ENCODE assay signal across 8 cellular contexts in the genomic region with DNA sequence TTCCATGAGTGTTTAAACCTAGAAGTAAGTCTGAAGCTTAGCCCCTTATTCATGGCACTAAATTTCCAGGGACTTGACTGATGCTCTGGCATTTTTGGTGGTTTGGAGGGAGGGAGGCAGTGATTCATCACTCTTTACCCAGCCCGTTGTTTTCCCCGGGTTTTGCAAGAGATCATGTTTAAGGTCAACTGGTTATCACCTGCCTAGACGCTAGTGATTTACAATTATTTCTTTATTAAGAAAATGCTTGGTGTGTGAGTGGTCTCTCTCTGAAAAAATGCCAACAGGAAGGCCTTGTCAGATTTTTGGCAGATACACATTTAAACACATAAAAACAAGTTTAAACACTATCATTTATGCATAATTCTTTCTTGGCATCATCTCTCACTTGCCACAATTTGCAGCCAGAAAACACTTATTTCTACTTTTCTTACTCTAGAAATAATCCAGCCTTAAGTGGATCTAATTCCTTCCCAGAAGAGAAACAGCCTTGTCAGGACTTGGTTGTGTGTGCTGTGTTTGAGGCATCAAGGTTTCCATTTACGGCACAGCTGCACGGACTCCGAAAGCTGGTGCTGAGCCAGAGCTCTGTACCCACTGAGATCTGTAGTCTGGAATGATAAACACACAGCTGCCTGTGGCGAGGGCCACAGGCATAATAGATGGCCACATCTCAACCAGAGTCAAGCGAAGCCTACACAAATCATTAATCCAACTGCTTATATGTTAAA.
A peak's percentile ranks its signal among the peaks of the same experiment; 100 is the strongest.
DNase-seq lines count a peak whose midpoint lies in the region; ATAC-seq, FAIRE-seq and TF ChIP-seq lines count a peak whose summit lies in the region.

No MANE protein-coding gene starts in this region.

- H3K9me3 Mint-ChIP-seq in activated CD4-positive, alpha-beta memory T cell treated with anti-CD3 and anti-CD28 coated beads, Interleukin-2, amount 10 ng/mL, durations not matched to agents 7 days and 5 days, result peaks cover 10% of the 10 kb centered on the region

- H3K27ac ChIP-seq in A549 (peak overlapping the region; percentile 84 to 87), VCaP (peak overlapping the region; percentile 59)

- H3K27ac Mint-ChIP-seq in activated CD4-positive, alpha-beta memory T cell treated with anti-CD3 and anti-CD28 coated beads, Interleukin-2, amount 10 ng/mL, durations not matched to agents 7 days and 5 days, result no peak overlapping the region

- H3K36me3 Mint-ChIP-seq in activated CD4-positive, alpha-beta memory T cell treated with anti-CD3 and anti-CD28 coated beads, Interleukin-2, amount 10 ng/mL, durations not matched to agents 7 days and 5 days (ENCODE audit: low read depth), result no peaks in the 10 kb centered on the region

- no peaks in the 10 kb centered on the region for H3K9me3 ChIP-seq in A549

- peak; percentile 64 to 72; a peak in 4 of 5 replicates for TF ChIP-seq EP300 in A549 (IDR thresholded peaks at IDR 0.05)

- ATAC-seq in A549 (peak; percentile 92 to 94), GM19397 (IDR thresholded peaks at IDR 0.05; ENCODE audit: unreplicated experiment) (no peak)

- no peak for TF ChIP-seq POLR2A in A549 (IDR thresholded peaks at IDR 0.05; ENCODE audit: low read length)

- H3K4me1 ChIP-seq in A549, result peaks cover 37% of the 10 kb centered on the region

- POLR2A ChIA-PET in A549 (lab: Yijun Ruan, JAX), result interaction anchor here (1.2 to 1.6 kb wide), 5 partner anchors 74 to 736 kb away, joined by 3 to 10 read pairs (median 5); no protein-coding TSS in a partner anchor
- POLR2A ChIA-PET in activated CD4-positive, alpha-beta memory T cell treated with anti-CD3 and anti-CD28 coated beads, Interleukin-2, amount 10 ng/mL, durations not matched to agents 7 days and 5 days (lab: Charles Lee), result no interaction called here

- no peak overlapping the region for H3K4me3 Mint-ChIP-seq in activated CD4-positive, alpha-beta memory T cell treated with anti-CD3 and anti-CD28 coated beads, Interleukin-2, amount 10 ng/mL, durations not matched to agents 7 days and 5 days

- WGBS in A549 (ENCODE audit: missing lambda C conversion rate), result 0% methylated on average over 8 of the region's 8 CpGs

- peak overlapping the region; percentile 33; the same call in 2 of the 3 replicates for H3K4me3 ChIP-seq in A549

- no peak for TF ChIP-seq CTCF in A549 (IDR thresholded peaks at IDR 0.05)
- TF ChIP-seq CTCF in VCaP (conservative IDR thresholded peaks at IDR 0.05), result no peak

- CTCF ChIA-PET in A549 (lab: Yijun Ruan, JAX), result interaction anchor here (1.1 kb wide), 1 partner anchor 257 kb away, joined by 3 read pairs; no protein-coding TSS in a partner anchor
- CTCF ChIA-PET in activated CD4-positive, alpha-beta memory T cell treated with anti-CD3 and anti-CD28 coated beads, Interleukin-2, amount 10 ng/mL, durations not matched to agents 7 days and 5 days (lab: Charles Lee), result no interaction called here

- peak in 1 of 2 experiments; percentile 32; a peak in 1 of 5 replicates for TF ChIP-seq RAD21 in A549 (conservative IDR thresholded peaks at IDR 0.05 in 1 of 2, IDR thresholded peaks at IDR 0.05 in 1 of 2)

- intact Hi-C loops in cardiac septum (cut with DNase I), result loop anchor here (10.0 kb wide), 1 partner anchor 110 kb away; no protein-coding TSS in a partner anchor

- DNase-seq in A549 (ENCODE audit: low read depth in 1 of 2, low spot score in 1 of 2) (peak; percentile 23 to 69), LoVo (ENCODE audit: low spot score) (peak; percentile 46), cardiac septum (ENCODE audit: low spot score) (peak; percentile 75), pulmonary artery endothelial cell (ENCODE audit: low read depth, low spot score) (peak; percentile 69)
- DNase-seq in activated CD4-positive, alpha-beta memory T cell treated with anti-CD3 and anti-CD28 coated beads, Interleukin-2, amount 10 ng/mL, durations not matched to agents 7 days and 5 days, result no peak
- no peak for DNase-seq in stimulated activated CD4-positive, alpha-beta T cell treated with anti-CD3 and anti-CD28 coated beads, Interleukin-2, amount 100 ng/mL, for 24 hours

- H3K4me2 ChIP-seq in A549, result peak overlapping the region; percentile 95

- no peak for FAIRE-seq in A549 (lab: Jason Lieb, UNC)

- no peaks in the 10 kb centered on the region for H3K27me3 Mint-ChIP-seq in activated CD4-positive, alpha-beta memory T cell treated with anti-CD3 and anti-CD28 coated beads, Interleukin-2, amount 10 ng/mL, durations not matched to agents 7 days and 5 days

- no peaks in the 10 kb centered on the region for H3K4me1 Mint-ChIP-seq in activated CD4-positive, alpha-beta memory T cell treated with anti-CD3 and anti-CD28 coated beads, Interleukin-2, amount 10 ng/mL, durations not matched to agents 7 days and 5 days

TF ChIP-seq in A549, 52 proteins besides CTCF, POLR2A, EP300 and RAD21:
- TF ChIP-seq CHD4 (IDR thresholded peaks at IDR 0.05; ENCODE audit: borderline replicate concordance) (no peak), FOSL2 (IDR thresholded peaks at IDR 0.05) (peak; percentile 73), FOSL2 (CRISPR knock-in tag; IDR thresholded peaks at IDR 0.05) (peak; percentile 58), NPAS2 (CRISPR knock-in tag; IDR thresholded peaks at IDR 0.05; ENCODE audit: borderline replicate concordance) (no peak), CBX8 (IDR thresholded peaks at IDR 0.05) (no peak), NFE2L2 (conservative IDR thresholded peaks at IDR 0.05; ENCODE audit: low read length) (no peak), EHMT2 (IDR thresholded peaks at IDR 0.05; ENCODE audit: low read depth) (0 out of 2 replicates have a peak, but pooled peaks have one; percentile 20), MAZ (IDR thresholded peaks at IDR 0.05; ENCODE audit: borderline replicate concordance, low read depth, low read length) (no peak), NR3C1 (IDR thresholded peaks at IDR 0.05) (no peak), EHF (CRISPR knock-in tag; IDR thresholded peaks at IDR 0.05) (no peak), MAFK (IDR thresholded peaks at IDR 0.05; ENCODE audit: partially characterized antibody) (no peak), GATA3 (IDR thresholded peaks at IDR 0.05; ENCODE audit: borderline replicate concordance) (peak; percentile 88), JUN (IDR thresholded peaks at IDR 0.05) (peak; percentile 37 to 69; a peak in 3 of 5 replicates), JUNB (IDR thresholded peaks at IDR 0.05) (peak; percentile 91), CEBPB (IDR thresholded peaks at IDR 0.05) (peak; percentile 77 to 93; a peak in 3 of 4 replicates), KDM5A (IDR thresholded peaks at IDR 0.05) (no peak)
- TF ChIP-seq, protein P1, sequence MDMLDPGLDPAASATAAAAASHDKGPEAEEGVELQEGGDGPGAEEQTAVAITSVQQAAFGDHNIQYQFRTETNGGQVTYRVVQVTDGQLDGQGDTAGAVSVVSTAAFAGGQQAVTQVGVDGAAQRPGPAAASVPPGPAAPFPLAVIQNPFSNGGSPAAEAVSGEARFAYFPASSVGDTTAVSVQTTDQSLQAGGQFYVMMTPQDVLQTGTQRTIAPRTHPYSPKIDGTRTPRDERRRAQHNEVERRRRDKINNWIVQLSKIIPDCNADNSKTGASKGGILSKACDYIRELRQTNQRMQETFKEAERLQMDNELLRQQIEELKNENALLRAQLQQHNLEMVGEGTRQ (IDR thresholded peaks at IDR 0.05), result no peak
- TF ChIP-seq, protein P2, sequence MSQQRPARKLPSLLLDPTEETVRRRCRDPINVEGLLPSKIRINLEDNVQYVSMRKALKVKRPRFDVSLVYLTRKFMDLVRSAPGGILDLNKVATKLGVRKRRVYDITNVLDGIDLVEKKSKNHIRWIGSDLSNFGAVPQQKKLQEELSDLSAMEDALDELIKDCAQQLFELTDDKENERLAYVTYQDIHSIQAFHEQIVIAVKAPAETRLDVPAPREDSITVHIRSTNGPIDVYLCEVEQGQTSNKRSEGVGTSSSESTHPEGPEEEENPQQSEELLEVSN (IDR thresholded peaks at IDR 0.05; ENCODE audit: borderline replicate concordance, low read depth), result no peak
- TF ChIP-seq, protein P3, sequence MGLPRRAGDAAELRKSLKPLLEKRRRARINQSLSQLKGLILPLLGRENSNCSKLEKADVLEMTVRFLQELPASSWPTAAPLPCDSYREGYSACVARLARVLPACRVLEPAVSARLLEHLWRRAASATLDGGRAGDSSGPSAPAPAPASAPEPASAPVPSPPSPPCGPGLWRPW (IDR thresholded peaks at IDR 0.05), result peak; percentile 53; the same call in 1 of the 2 replicates
- TF ChIP-seq, protein P4, sequence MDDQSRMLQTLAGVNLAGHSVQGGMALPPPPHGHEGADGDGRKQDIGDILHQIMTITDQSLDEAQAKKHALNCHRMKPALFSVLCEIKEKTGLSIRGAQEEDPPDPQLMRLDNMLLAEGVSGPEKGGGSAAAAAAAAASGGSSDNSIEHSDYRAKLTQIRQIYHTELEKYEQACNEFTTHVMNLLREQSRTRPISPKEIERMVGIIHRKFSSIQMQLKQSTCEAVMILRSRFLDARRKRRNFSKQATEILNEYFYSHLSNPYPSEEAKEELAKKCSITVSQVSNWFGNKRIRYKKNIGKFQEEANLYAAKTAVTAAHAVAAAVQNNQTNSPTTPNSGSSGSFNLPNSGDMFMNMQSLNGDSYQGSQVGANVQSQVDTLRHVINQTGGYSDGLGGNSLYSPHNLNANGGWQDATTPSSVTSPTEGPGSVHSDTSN (IDR thresholded peaks at IDR 0.05), result peak; percentile 70; the same call in 1 of the 2 replicates
- TF ChIP-seq, protein P5, sequence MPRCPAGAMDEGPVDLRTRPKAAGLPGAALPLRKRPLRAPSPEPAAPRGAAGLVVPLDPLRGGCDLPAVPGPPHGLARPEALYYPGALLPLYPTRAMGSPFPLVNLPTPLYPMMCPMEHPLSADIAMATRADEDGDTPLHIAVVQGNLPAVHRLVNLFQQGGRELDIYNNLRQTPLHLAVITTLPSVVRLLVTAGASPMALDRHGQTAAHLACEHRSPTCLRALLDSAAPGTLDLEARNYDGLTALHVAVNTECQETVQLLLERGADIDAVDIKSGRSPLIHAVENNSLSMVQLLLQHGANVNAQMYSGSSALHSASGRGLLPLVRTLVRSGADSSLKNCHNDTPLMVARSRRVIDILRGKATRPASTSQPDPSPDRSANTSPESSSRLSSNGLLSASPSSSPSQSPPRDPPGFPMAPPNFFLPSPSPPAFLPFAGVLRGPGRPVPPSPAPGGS (IDR thresholded peaks at IDR 0.05), result peak; percentile 64; the same call in 1 of the 3 replicates

Comparison
In these comparisons a context has a peak if more than half of its experiments do, and no peak if none do; other contexts are left out.
1. DNase-seq: peak in A549 (2 of 2), LoVo (single experiment), cardiac septum (single experiment) and pulmonary artery endothelial cell (single experiment); none in activated CD4-positive, alpha-beta memory T cell treated with anti-CD3 and anti-CD28 coated beads, Interleukin-2, amount 10 ng/mL, durations not matched to agents 7 days and 5 days (single experiment) and stimulated activated CD4-positive, alpha-beta T cell treated with anti-CD3 and anti-CD28 coated beads, Interleukin-2, amount 100 ng/mL, for 24 hours (0 of 2).